29 cellular contexts compared by ENCODE assay signal in genomic region chr7:98120559-98120958, GRCh38. TPM values are rescaled to one million over a fixed set of nuclear protein-coding genes. Genes with fewer than 3 reads are reported as not detected.
DNase-seq lines count a peak whose midpoint lies in the region; ATAC-seq and TF ChIP-seq lines count a peak whose summit lies in the region.
"Had no signal": no experiment of that assay in that cellular context is flagged by ENCODE, and none has a peak within 500 bp of the region (broad histone marks: within the 10 kb centered on the region; RNA-seq: fewer than 3 reads in every experiment).

No MANE protein-coding gene starts in this region.

- H3K9me2 ChIP-seq in SK-N-SH: no peaks in the 10 kb centered on the region

- no peaks in the 10 kb centered on the region for H3K27me3 Mint-ChIP-seq in WTC11 (ENCODE audit: low read depth)
- H3K27me3 Mint-ChIP-seq: effector memory CD8-positive, alpha-beta T cell; naive thymus-derived CD4-positive, alpha-beta T cell had no signal

- H3K4me3 Mint-ChIP-seq in WTC11: no peak overlapping the region
- H3K4me3 Mint-ChIP-seq: activated T-cell treated with anti-CD3 and anti-CD28 coated beads, Interleukin-2, amount 50 U/mL, for 4 hours; B cell; CD8-positive, alpha-beta T cell; effector memory CD8-positive, alpha-beta T cell; IgD-negative memory B cell; naive thymus-derived CD4-positive, alpha-beta T cell had no signal

- H4K20me1 ChIP-seq in SK-N-SH (ENCODE audit: insufficient read depth): no peaks in the 10 kb centered on the region

- H3K27me3 ChIP-seq in SK-N-SH (ENCODE audit: insufficient read depth) (no peaks in the 10 kb centered on the region), right atrium auricular region (no peaks in the 10 kb centered on the region), thyroid gland (no peaks in the 10 kb centered on the region), ovary (no peaks in the 10 kb centered on the region)
- H3K27me3 ChIP-seq: colonic mucosa, transverse colon had no signal

- TF ChIP-seq POLR2A in thyroid gland (IDR thresholded peaks at IDR 0.05) (no peak), ovary (IDR thresholded peaks at IDR 0.05) (no peak)

- H3K27ac ChIP-seq in SK-N-SH (ENCODE audit: low read depth in 2 of 2, low read length in 1 of 2) (no peak overlapping the region), right atrium auricular region (peak overlapping the region; percentile 69 to 85), thyroid gland (peak overlapping the region; percentile 85 to 97 (median 95)), ovary (no peak overlapping the region)
- H3K27ac ChIP-seq: colonic mucosa, transverse colon had no signal

- no peak overlapping the region for H2AFZ ChIP-seq in SK-N-SH (ENCODE audit: low read depth)

- H3K79me2 ChIP-seq in SK-N-SH (ENCODE audit: insufficient read depth): peaks cover 56% of the 10 kb centered on the region

- 0 out of 2 replicates have a peak overlapping the region, but pooled peaks have one; percentile 42 for H3K27ac Mint-ChIP-seq in WTC11
- H3K27ac Mint-ChIP-seq: B cell; CD8-positive, alpha-beta T cell; effector memory CD8-positive, alpha-beta T cell; IgD-negative memory B cell; naive thymus-derived CD4-positive, alpha-beta T cell had no signal

- DNase-seq in SK-N-SH: no peak
- DNase-seq in WTC11 (ENCODE audit: low spot score): no peak
- DNase-seq in right atrium auricular region (ENCODE audit: low spot score): no peak
- peak; percentile 20 to 27 for DNase-seq in thyroid gland
- DNase-seq in SHP77 (lab: John Stamatoyannopoulos, UW): no peak
- no peak for DNase-seq in effector CD8-positive, alpha-beta T cell (lab: John Stamatoyannopoulos, UW)
- no peak for DNase-seq in ovary
- DNase-seq: activated CD4-positive, alpha-beta T cell treated with anti-CD3 and anti-CD28 coated beads, Interleukin-2, amount 50 U/mL, for 1 hour; activated naive CD4-positive, alpha-beta T cell treated with Interleukin-2 at 50 U/mL for 16 hours; activated T-cell treated with anti-CD3 and anti-CD28 coated beads, Interleukin-2, amount 50 U/mL, for 4 hours; CD8-positive, alpha-beta T cell; colonic mucosa; DMS 273 treated with DMSO at 0.1 percent for 48 hours; effector memory CD8-positive, alpha-beta T cell; foreskin fibroblast; naive thymus-derived CD4-positive, alpha-beta T cell; NCI-H1048; NCI-H187; NCI-H446; NCI-H82; occipital lobe; stimulated activated CD4-positive, alpha-beta T cell treated with anti-CD3 and anti-CD28 coated beads, Interleukin-2, amount 100 ng/mL, for 24 hours; SW 1271; T1000; transverse colon had no signal

- CTCF ChIA-PET in SK-N-SH (lab: Yijun Ruan, JAX): interaction anchor here (1.1 to 4.1 kb wide), 8 partner anchors 10 to 99 kb away, joined by 3 to 27 read pairs (median 10); no protein-coding TSS in a partner anchor
- CTCF ChIA-PET in WTC11 (lab: Charles Lee): interaction anchor here (1.4 to 3.9 kb wide), 3 partner anchors 10 to 46 kb away, joined by 4 to 13 read pairs (median 9); no protein-coding TSS in a partner anchor

- intact Hi-C loops in thyroid gland (cut with DNase I) (no loop called here), ovary (cut with DNase I) (no loop called here)

- H3K4me2 ChIP-seq in SK-N-SH: peak overlapping the region; percentile 35; the same call in 1 of the 2 replicates

- TF ChIP-seq CTCF in SK-N-SH (IDR thresholded peaks at IDR 0.05): no peak
- TF ChIP-seq CTCF in WTC11 (IDR thresholded peaks at IDR 0.05): no peak
- TF ChIP-seq CTCF in right atrium auricular region (IDR thresholded peaks at IDR 0.05): no peak
- TF ChIP-seq CTCF in thyroid gland (IDR thresholded peaks at IDR 0.05): no peak
- no peak for TF ChIP-seq CTCF in ovary (IDR thresholded peaks at IDR 0.05)

- no peak overlapping the region for H3K9ac ChIP-seq in SK-N-SH

- peaks cover 10 to 18% of the 10 kb centered on the region in 2 experiments; a peak in 3 of 4 replicates for H3K4me1 ChIP-seq in SK-N-SH (ENCODE audit: control insufficient read depth in 1 of 2, insufficient read depth in 2 of 2, low read depth in 1 of 2, low read length in 1 of 2)
- peaks cover 0 to 61% of the 10 kb centered on the region in 2 donors for H3K4me1 ChIP-seq in right atrium auricular region
- peaks cover 40 to 61% of the 10 kb centered on the region in 2 donors for H3K4me1 ChIP-seq in thyroid gland
- peaks cover 13% of the 10 kb centered on the region for H3K4me1 ChIP-seq in ovary (ENCODE audit: insufficient read depth)
- H3K4me1 ChIP-seq: colonic mucosa had no signal

- TF ChIP-seq EP300 in SK-N-SH (IDR thresholded peaks at IDR 0.05; ENCODE audit: borderline replicate concordance in 1 of 2, low read depth in 1 of 2, low read length in 1 of 2) (no peak), ovary (IDR thresholded peaks at IDR 0.05) (no peak)

- H3F3A ChIP-seq in SK-N-SH (replicated peaks; ENCODE audit: insufficient read depth): peaks cover 7% of the 10 kb centered on the region

- H3K9me3 ChIP-seq in SK-N-SH (no peaks in the 10 kb centered on the region), right atrium auricular region (no peaks in the 10 kb centered on the region), thyroid gland (no peaks in the 10 kb centered on the region), ovary (no peaks in the 10 kb centered on the region)
- H3K9me3 ChIP-seq: A549, colonic mucosa, transverse colon had no signal

- POLR2A ChIA-PET in SK-N-SH (lab: Yijun Ruan, JAX): no interaction called here
- POLR2A ChIA-PET in WTC11 (lab: Charles Lee): no interaction called here

- peaks cover 29% of the 10 kb centered on the region for H3K4me1 Mint-ChIP-seq in WTC11

- H3K36me3 Mint-ChIP-seq in WTC11: no peaks in the 10 kb centered on the region

- ATAC-seq in SK-N-SH treated with all-trans-retinoic acid at 6 μM for 48 hours (no peak), WTC11 (no peak)
- ATAC-seq: A549; activated T-cell treated with anti-CD3 and anti-CD28 coated beads, Interleukin-2, amount 50 U/mL, for 4 hours; CD8-positive, alpha-beta T cell; effector memory CD8-positive, alpha-beta T cell; naive thymus-derived CD4-positive, alpha-beta T cell had no signal

- no peaks in the 10 kb centered on the region for H3K9me3 Mint-ChIP-seq in WTC11
- H3K9me3 Mint-ChIP-seq: activated T-cell treated with anti-CD3 and anti-CD28 coated beads, Interleukin-2, amount 50 U/mL, for 4 hours; CD8-positive, alpha-beta T cell; effector memory CD8-positive, alpha-beta T cell; IgD-negative memory B cell; naive thymus-derived CD4-positive, alpha-beta T cell had no signal

- WGBS in SK-N-SH (ENCODE audit: low lambda C conversion rate): 92% methylated on average over 4 of the region's 4 CpGs
- 39 to 56% methylated on average over 4 of the region's 4 CpGs for WGBS in thyroid gland, 2 donors
- 42 to 60% (median 51%) methylated on average over 4 of the region's 4 CpGs for WGBS in ovary, 3 donors

- H3K36me3 ChIP-seq in SK-N-SH (replicated peaks in 1 of 2; ENCODE audit: control insufficient read depth in 1 of 2, insufficient read depth in 2 of 2, low read length in 1 of 2) (no peaks in the 10 kb centered on the region), right atrium auricular region (no peaks in the 10 kb centered on the region), thyroid gland (no peaks in the 10 kb centered on the region), ovary (no peaks in the 10 kb centered on the region)
- H3K36me3 ChIP-seq: colonic mucosa, transverse colon had no signal

- no peak overlapping the region for H3K4me3 ChIP-seq in SK-N-SH (ENCODE audit: low read depth in 2 of 2, low read length in 1 of 2)
- H3K4me3 ChIP-seq in right atrium auricular region: no peak overlapping the region
- no peak overlapping the region for H3K4me3 ChIP-seq in thyroid gland (replicated peaks in 1 of 3)
- H3K4me3 ChIP-seq in ovary: no peak overlapping the region
- H3K4me3 ChIP-seq: A549, colonic mucosa, transverse colon had no signal

- TF ChIP-seq RAD21 in SK-N-SH (IDR thresholded peaks at IDR 0.05; ENCODE audit: low read length): no peak

TF ChIP-seq in SK-N-SH, 30 proteins besides CTCF, POLR2A, EP300 and RAD21 (continues in another document):
- TF ChIP-seq JUND (IDR thresholded peaks at IDR 0.05) (no peak), RXRA (IDR thresholded peaks at IDR 0.05; ENCODE audit: borderline replicate concordance, low read depth) (no peak), USF2 (IDR thresholded peaks at IDR 0.05; ENCODE audit: borderline replicate concordance, low read depth, low read length) (no peak)

TF ChIP-seq in SK-N-SH treated with all-trans-retinoic acid at 6 μM for 48 hours, 23 proteins besides CTCF, POLR2A, EP300 and RAD21:
- TF ChIP-seq ZFP30 (CRISPR knock-in tag; IDR thresholded peaks at IDR 0.05): no peak
- no peak for TF ChIP-seq ZNF565 (CRISPR knock-in tag; conservative IDR thresholded peaks at IDR 0.05; ENCODE audit: low read depth)
- TF ChIP-seq SNAI2 (CRISPR knock-in tag; IDR thresholded peaks at IDR 0.05): no peak
- no peak for TF ChIP-seq ESRRG (CRISPR knock-in tag; IDR thresholded peaks at IDR 0.05)

TF ChIP-seq in WTC11, 78 proteins besides CTCF, POLR2A, EP300 and RAD21 (continues in another document):
- TF ChIP-seq FOXP4 (CRISPR knock-in tag; IDR thresholded peaks at IDR 0.05): no peak

RNA-seq across cellular contexts. Expression of gene LMTK2, which starts 13.9 kb away (rescaled TPM):
- polyA plus RNA-seq in SK-N-SH (2012; rRNA removed): 6.8 and 9.0 TPM in 2 replicates
- polyA plus RNA-seq in SK-N-SH (2012; cell fraction: cytosol; rRNA removed): 5.4 and 6.7 TPM in 2 replicates
- polyA plus RNA-seq in SK-N-SH (2012; cell fraction: nucleus; rRNA removed): 12.6 and 13.3 TPM in 2 replicates
- 23.0 to 25.5 TPM (median 24.3 TPM) in 3 replicates for total RNA-seq in WTC11 (2021)
- 10 to 100 TPM; 39.2 to 54.1 TPM for total RNA-seq in right atrium auricular region
- total RNA-seq in thyroid gland: 10 to 100 TPM; 22.0 to 36.5 (median 26.6) TPM
- total RNA-seq in ovary: 10 to 100 TPM; 12.0 to 17.1 (median 13.6) TPM
- 1 to 10 TPM; 4.4 to 8.5 TPM for polyA plus RNA-seq in ovary

Comparison
In these comparisons a context has a peak if more than half of its experiments do, and no peak if none do; other contexts are left out.
1. DNase-seq: peak in thyroid gland (2 of 2); none in SK-N-SH (single experiment), WTC11 (single experiment), right atrium auricular region (single experiment), SHP77 (0 of 2), effector CD8-positive, alpha-beta T cell (single experiment) and ovary (0 of 5).
2. H3K27ac ChIP-seq: peak in right atrium auricular region (2 of 2) and thyroid gland (3 of 3); none in SK-N-SH (0 of 2) and ovary (0 of 2).